Comparison of ENCODE assay signal across 2 cellular contexts in the genomic region with DNA sequence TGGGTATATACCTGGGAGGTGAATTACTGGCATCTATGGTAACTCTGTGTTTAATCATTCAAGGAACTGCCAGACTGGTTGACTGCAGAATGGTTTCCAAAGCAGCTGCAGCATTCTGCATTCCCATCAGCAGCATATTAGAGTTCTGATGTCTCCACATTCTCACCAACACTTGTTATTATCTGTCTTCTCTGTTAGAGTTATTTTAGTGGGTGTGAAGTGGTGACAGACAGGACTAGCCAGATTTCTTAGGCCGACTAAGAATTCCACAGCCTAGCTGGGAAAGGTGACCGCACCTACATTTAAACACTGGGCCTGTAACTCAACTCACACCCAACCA.
TF ChIP-seq lines count a peak whose summit lies in the region.

No MANE protein-coding gene starts in this region.

TF ChIP-seq in H1, 55 proteins besides CTCF, POLR2A, EP300 and RAD21:
- TF ChIP-seq SRF (IDR thresholded peaks at IDR 0.05; ENCODE audit: low read depth, low read length): no peak
- no peak for TF ChIP-seq ASH2L (IDR thresholded peaks at IDR 0.05; ENCODE audit: low read length)
- no peak for TF ChIP-seq CEBPB (IDR thresholded peaks at IDR 0.05; ENCODE audit: low read depth, low read length)
- no peak for TF ChIP-seq SIN3A (conservative IDR thresholded peaks at IDR 0.05 in 1 of 2, IDR thresholded peaks at IDR 0.05 in 1 of 2; ENCODE audit: low read depth in 1 of 2, low read length in 2 of 2)
- TF ChIP-seq POLR2AphosphoS5 (IDR thresholded peaks at IDR 0.05; ENCODE audit: low read depth, low read length): no peak
- no peak for TF ChIP-seq HDAC2 (IDR thresholded peaks at IDR 0.05; ENCODE audit: borderline replicate concordance in 1 of 2, low read depth in 2 of 2, low read length in 2 of 2)
- TF ChIP-seq SUZ12 (IDR thresholded peaks at IDR 0.05; ENCODE audit: low read length): no peak
- no peak for TF ChIP-seq BCL11A (IDR thresholded peaks at IDR 0.05; ENCODE audit: low read depth in 2 of 2, low read length in 2 of 2)
- TF ChIP-seq TAF1 (IDR thresholded peaks at IDR 0.05; ENCODE audit: low read depth, low read length): no peak
- TF ChIP-seq BRCA1 (IDR thresholded peaks at IDR 0.05; ENCODE audit: low read depth, low read length): no peak
- no peak for TF ChIP-seq POU5F1 (IDR thresholded peaks at IDR 0.05; ENCODE audit: low read depth, low read length)
- no peak for TF ChIP-seq NRF1 (IDR thresholded peaks at IDR 0.05; ENCODE audit: low read depth, low read length)
- TF ChIP-seq JUND (IDR thresholded peaks at IDR 0.05; ENCODE audit: low read length): no peak
- TF ChIP-seq, protein P1, sequence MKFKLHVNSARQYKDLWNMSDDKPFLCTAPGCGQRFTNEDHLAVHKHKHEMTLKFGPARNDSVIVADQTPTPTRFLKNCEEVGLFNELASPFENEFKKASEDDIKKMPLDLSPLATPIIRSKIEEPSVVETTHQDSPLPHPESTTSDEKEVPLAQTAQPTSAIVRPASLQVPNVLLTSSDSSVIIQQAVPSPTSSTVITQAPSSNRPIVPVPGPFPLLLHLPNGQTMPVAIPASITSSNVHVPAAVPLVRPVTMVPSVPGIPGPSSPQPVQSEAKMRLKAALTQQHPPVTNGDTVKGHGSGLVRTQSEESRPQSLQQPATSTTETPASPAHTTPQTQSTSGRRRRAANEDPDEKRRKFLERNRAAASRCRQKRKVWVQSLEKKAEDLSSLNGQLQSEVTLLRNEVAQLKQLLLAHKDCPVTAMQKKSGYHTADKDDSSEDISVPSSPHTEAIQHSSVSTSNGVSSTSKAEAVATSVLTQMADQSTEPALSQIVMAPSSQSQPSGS (IDR thresholded peaks at IDR 0.05; ENCODE audit: low read length): no peak
- no peak for TF ChIP-seq YY1 (IDR thresholded peaks at IDR 0.05; ENCODE audit: low read depth, low read length)
- TF ChIP-seq USF2 (IDR thresholded peaks at IDR 0.05; ENCODE audit: low read length): no peak
- TF ChIP-seq SP1 (IDR thresholded peaks at IDR 0.05; ENCODE audit: low read depth, low read length): no peak
- no peak for TF ChIP-seq CBX5 (IDR thresholded peaks at IDR 0.05; ENCODE audit: low read depth, low read length)
TF ChIP-seq in H1: peak in this region for 0.

TF ChIP-seq in endothelial cell of umbilical vein, 7 proteins besides CTCF, POLR2A, EP300 and RAD21:
- TF ChIP-seq EZH2 (IDR thresholded peaks at IDR 0.05; ENCODE audit: borderline replicate concordance, low read depth, low read length, severe bottlenecking) (no peak), FOS (IDR thresholded peaks at IDR 0.05; ENCODE audit: borderline replicate concordance, insufficient read depth, low read length) (no peak), POLR2AphosphoS5 (IDR thresholded peaks at IDR 0.05; ENCODE audit: insufficient read depth, low read depth, low read length) (no peak), GATA2 (IDR thresholded peaks at IDR 0.05; ENCODE audit: insufficient read depth, insufficient read length, low read depth, low read length) (no peak), MYC (IDR thresholded peaks at IDR 0.05; ENCODE audit: low read depth, low read length) (no peak)
